7 cellular contexts compared by ENCODE assay signal in the genomic region with DNA sequence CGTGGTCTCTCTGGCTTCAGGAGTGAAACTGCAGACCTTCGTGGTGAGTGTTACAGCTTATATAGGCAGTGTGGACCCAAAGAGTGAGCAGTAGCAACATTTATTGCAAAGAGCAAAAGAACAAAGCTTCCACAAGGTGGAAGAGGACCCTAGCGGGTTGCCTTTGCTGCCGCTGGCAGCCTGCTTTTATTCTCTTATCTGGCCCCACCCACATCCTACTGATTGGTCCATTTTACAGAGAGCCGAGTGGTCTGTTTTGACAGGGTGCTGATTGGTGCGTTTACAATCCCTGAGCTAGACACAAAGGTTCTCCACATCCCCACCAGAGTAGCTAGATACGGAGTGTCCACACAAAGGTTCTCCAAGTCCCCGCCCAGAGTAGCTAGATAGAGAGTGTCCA. TPM values are rescaled to one million over a fixed set of nuclear protein-coding genes. Genes with fewer than 3 reads are reported as not detected.
"Had no signal": no experiment of that assay in that cellular context is flagged by ENCODE, and none has a peak within 500 bp of the region (broad histone marks: within the 10 kb centered on the region; RNA-seq: fewer than 3 reads in every experiment).

No MANE protein-coding gene starts in this region.

RNA-seq across cellular contexts. Expression of a gene that starts 27.1 kb away (rescaled TPM):
- total RNA-seq: GM23248, GM23338, H1, H7, H9, HFFc6 had no signal
- polyA plus RNA-seq: GM23248, GM23338, H1 had no signal

RNA-seq across cellular contexts. Expression of a gene that starts 40.6 kb away (rescaled TPM):
- total RNA-seq: GM23248, GM23338, H1, H4, H7, H9, HFFc6 had no signal
- polyA plus RNA-seq: GM23248, GM23338, H1 had no signal

RNA-seq across cellular contexts. Expression of a gene that starts 54.6 kb away (rescaled TPM):
- total RNA-seq: GM23248, H1, H4, H7, HFFc6 had no signal
- polyA plus RNA-seq: GM23248, GM23338 had no signal
